1 cellular context compared by ENCODE assay signal in the genomic region with DNA sequence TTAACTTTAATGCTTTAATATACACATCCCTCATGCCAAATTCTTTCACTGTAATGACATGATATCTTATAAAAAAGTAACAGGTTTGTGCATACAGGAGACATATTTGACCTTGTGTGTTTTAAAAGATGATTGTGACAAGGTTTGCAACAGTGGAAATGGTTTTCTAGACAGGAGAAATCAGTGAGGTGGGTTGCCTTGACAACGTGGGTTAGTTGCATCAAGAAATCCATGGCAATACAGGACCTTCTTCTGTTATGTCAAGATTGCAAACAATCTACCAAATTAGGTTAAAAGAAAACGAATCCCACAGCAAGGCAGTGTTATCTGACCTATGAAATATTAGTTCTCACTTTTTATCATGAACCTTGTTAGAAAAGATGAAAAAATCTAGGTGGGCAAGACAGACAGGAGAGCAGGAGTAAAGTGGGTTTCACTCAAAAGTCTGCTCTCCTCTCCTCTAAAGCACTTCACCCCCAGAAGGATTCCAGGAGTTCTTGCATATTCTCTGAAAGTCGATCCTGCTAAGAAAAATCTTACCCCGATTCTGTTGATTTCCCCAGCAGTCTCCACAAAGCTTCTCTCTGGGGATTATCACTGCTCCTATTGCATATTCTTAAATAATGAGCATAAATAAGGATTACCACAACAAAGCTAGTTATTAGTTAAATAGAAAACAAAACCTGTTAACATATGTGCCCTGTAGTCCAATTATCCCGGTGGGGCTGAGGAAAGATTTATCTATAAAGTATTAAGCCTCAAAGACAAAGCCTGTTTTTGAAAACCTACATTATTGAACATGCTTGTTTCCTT.
TF ChIP-seq lines count a peak whose summit lies in the region.

No MANE protein-coding gene starts in this region.

TF ChIP-seq in SK-N-SH, 30 proteins besides CTCF, POLR2A, EP300 and RAD21 (continued from another document):
- TF ChIP-seq, protein P1, sequence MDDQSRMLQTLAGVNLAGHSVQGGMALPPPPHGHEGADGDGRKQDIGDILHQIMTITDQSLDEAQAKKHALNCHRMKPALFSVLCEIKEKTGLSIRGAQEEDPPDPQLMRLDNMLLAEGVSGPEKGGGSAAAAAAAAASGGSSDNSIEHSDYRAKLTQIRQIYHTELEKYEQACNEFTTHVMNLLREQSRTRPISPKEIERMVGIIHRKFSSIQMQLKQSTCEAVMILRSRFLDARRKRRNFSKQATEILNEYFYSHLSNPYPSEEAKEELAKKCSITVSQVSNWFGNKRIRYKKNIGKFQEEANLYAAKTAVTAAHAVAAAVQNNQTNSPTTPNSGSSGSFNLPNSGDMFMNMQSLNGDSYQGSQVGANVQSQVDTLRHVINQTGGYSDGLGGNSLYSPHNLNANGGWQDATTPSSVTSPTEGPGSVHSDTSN (IDR thresholded peaks at IDR 0.05), result no peak
- TF ChIP-seq, protein P2, sequence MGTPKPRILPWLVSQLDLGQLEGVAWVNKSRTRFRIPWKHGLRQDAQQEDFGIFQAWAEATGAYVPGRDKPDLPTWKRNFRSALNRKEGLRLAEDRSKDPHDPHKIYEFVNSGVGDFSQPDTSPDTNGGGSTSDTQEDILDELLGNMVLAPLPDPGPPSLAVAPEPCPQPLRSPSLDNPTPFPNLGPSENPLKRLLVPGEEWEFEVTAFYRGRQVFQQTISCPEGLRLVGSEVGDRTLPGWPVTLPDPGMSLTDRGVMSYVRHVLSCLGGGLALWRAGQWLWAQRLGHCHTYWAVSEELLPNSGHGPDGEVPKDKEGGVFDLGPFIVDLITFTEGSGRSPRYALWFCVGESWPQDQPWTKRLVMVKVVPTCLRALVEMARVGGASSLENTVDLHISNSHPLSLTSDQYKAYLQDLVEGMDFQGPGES (IDR thresholded peaks at IDR 0.05; ENCODE audit: low read depth, low read length), result no peak
